26 cellular contexts compared by ENCODE assay signal in genomic region chr1:188364927-188365449, GRCh38.
"Had no signal": no experiment of that assay in that cellular context is flagged by ENCODE, and none has a peak within 500 bp of the region (broad histone marks: within the 10 kb centered on the region; RNA-seq: fewer than 3 reads in every experiment).

No MANE protein-coding gene starts in this region.

- H3K36me3 ChIP-seq: SJSA1 had no signal

- DNase-seq: activated CD4-positive, alpha-beta memory T cell treated with anti-CD3 and anti-CD28 coated beads for 36 hours; activated CD4-positive, alpha-beta T cell treated with anti-CD3 and anti-CD28 coated beads, Interleukin-2, amount 10 ng/mL, durations not matched to agents 7 days and 5 days; activated CD4-positive, CD25-positive, alpha-beta regulatory T cell; activated CD8-positive, alpha-beta memory T cell treated with anti-CD3 and anti-CD28 coated beads for 24 hours; activated effector memory CD4-positive, alpha-beta T cell treated with anti-CD3 and anti-CD28 coated beads, Interleukin-2, amount 50 U/mL, for 16 hours; activated naive CD4-positive, alpha-beta T cell treated with anti-CD3 and anti-CD28 coated beads for 36 hours; activated naive CD8-positive, alpha-beta T cell treated with anti-CD3 and anti-CD28 coated beads for 36 hours; activated T-cell treated with anti-CD3 and anti-CD28 coated beads, Interleukin-2, amount 50 U/mL, for 4 hours; anterior cingulate cortex; cerebellar nuclear complex; NCI-H1092; NCI-H1417; NCI-H2029; NCI-H2107; NCI-H2171 treated with DMSO at 0.1 percent for 48 hours; NCI-H345; NCI-H510A; NCI-H526 treated with DMSO at 0.1 percent for 48 hours; NCI-H82; NK-92 treated with Interleukin-12 subunit alpha and Interleukin-12 subunit beta, amount 100 ng/mL, for 24 hours; PC-3; SHP77; T-helper 9 cell had no signal

- H3K36me3 Mint-ChIP-seq: activated CD4-positive, alpha-beta memory T cell treated with anti-CD3 and anti-CD28 coated beads for 36 hours; activated naive CD8-positive, alpha-beta T cell treated with anti-CD3 and anti-CD28 coated beads for 36 hours had no signal

- ATAC-seq: activated T-cell treated with anti-CD3 and anti-CD28 coated beads, Interleukin-2, amount 50 U/mL, for 4 hours; PC-3; SK-N-SH treated with all-trans-retinoic acid at 6 μM for 48 hours had no signal

- H3K27ac Mint-ChIP-seq: activated CD4-positive, alpha-beta memory T cell treated with anti-CD3 and anti-CD28 coated beads for 36 hours; activated CD4-positive, alpha-beta T cell treated with anti-CD3 and anti-CD28 coated beads, Interleukin-2, amount 10 ng/mL, durations not matched to agents 7 days and 5 days; activated naive CD4-positive, alpha-beta T cell treated with anti-CD3 and anti-CD28 coated beads for 36 hours; activated naive CD8-positive, alpha-beta T cell treated with anti-CD3 and anti-CD28 coated beads for 36 hours; T-helper 1 cell treated with Interleukin-12 subunit alpha and Interleukin-12 subunit beta and Interleukin-4 antibody, amounts not matched to agents 30 μg/mL and 1 μg/mL, for 36 hours had no signal

- H3K27me3 ChIP-seq: SJSA1 had no signal

- H3K27ac ChIP-seq: SJSA1 had no signal

- H3K9me3 ChIP-seq: SJSA1 had no signal

- H3K9me3 Mint-ChIP-seq: activated CD4-positive, alpha-beta T cell treated with anti-CD3 and anti-CD28 coated beads, Interleukin-2, amount 10 ng/mL, durations not matched to agents 7 days and 5 days; activated naive CD4-positive, alpha-beta T cell treated with anti-CD3 and anti-CD28 coated beads for 36 hours had no signal

- H3K4me1 Mint-ChIP-seq: activated CD4-positive, alpha-beta T cell treated with anti-CD3 and anti-CD28 coated beads, Interleukin-2, amount 10 ng/mL, durations not matched to agents 7 days and 5 days; activated naive CD8-positive, alpha-beta T cell treated with anti-CD3 and anti-CD28 coated beads for 36 hours had no signal

- H3K4me1 ChIP-seq: SJSA1 had no signal

- H3K27me3 Mint-ChIP-seq: activated CD4-positive, alpha-beta memory T cell treated with anti-CD3 and anti-CD28 coated beads for 36 hours; activated CD4-positive, alpha-beta T cell treated with anti-CD3 and anti-CD28 coated beads, Interleukin-2, amount 10 ng/mL, durations not matched to agents 7 days and 5 days; activated naive CD8-positive, alpha-beta T cell treated with anti-CD3 and anti-CD28 coated beads for 36 hours had no signal

- H3K4me3 ChIP-seq: SJSA1 had no signal

- H3K4me3 Mint-ChIP-seq: activated CD4-positive, alpha-beta memory T cell treated with anti-CD3 and anti-CD28 coated beads for 36 hours; activated CD4-positive, alpha-beta T cell treated with anti-CD3 and anti-CD28 coated beads, Interleukin-2, amount 10 ng/mL, durations not matched to agents 7 days and 5 days; activated naive CD4-positive, alpha-beta T cell treated with anti-CD3 and anti-CD28 coated beads for 36 hours; activated naive CD8-positive, alpha-beta T cell treated with anti-CD3 and anti-CD28 coated beads for 36 hours; activated T-cell treated with anti-CD3 and anti-CD28 coated beads, Interleukin-2, amount 50 U/mL, for 4 hours; T-helper 1 cell treated with Interleukin-12 subunit alpha and Interleukin-12 subunit beta and Interleukin-4 antibody, amounts not matched to agents 30 μg/mL and 1 μg/mL, for 36 hours had no signal
